ENCODE assay signal across 16 cellular contexts in the genomic region with DNA sequence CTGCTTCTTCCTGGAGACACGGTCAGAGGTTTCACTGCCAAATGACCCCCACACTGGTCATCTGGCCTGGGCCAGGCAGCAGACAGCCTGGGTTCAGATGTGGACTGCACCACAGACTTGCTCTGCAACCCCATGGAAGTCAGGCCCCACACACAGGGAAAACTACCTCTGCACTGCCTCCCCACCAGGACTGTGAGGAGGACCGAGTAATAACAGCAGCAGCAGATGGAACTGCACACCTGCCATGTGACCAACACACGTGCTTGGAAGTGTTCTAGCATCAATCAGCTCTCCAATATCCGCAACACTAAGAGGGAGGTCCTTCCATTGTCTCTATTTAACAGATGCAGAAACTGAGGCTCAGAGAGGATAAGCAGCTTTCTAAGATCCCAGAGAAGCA. TPM values are rescaled to one million over a fixed set of nuclear protein-coding genes. Genes with fewer than 3 reads are reported as not detected.
DNase-seq lines count a peak whose midpoint lies in the region; ATAC-seq and TF ChIP-seq lines count a peak whose summit lies in the region.
"Had no signal": no experiment of that assay in that cellular context is flagged by ENCODE, and none has a peak within 500 bp of the region (broad histone marks: within the 10 kb centered on the region; RNA-seq: fewer than 3 reads in every experiment).

No MANE protein-coding gene starts in this region.

- H3K9me3 Mint-ChIP-seq in natural killer cell, result no peaks in the 10 kb centered on the region
- no peaks in the 10 kb centered on the region for H3K9me3 Mint-ChIP-seq in natural killer cell treated with Interleukin-12 subunit alpha and Interleukin-12 subunit beta and Interleukin-15 and Interleukin-18, amount 100 ng/mL, for 72 hours

- DNase-seq in DMS 273 (lab: John Stamatoyannopoulos, UW; ENCODE audit: unreplicated experiment) (peak; percentile 62), DMS 273 treated with DMSO at 0.1 percent for 48 hours (lab: John Stamatoyannopoulos, UW) (no peak), natural killer cell (no peak), head of caudate nucleus (peak in 22 of 42 donors; percentile 25 to 74 (median 52)), NCI-H1105 (lab: John Stamatoyannopoulos, UW) (no peak), NCI-H1048 (lab: John Stamatoyannopoulos, UW) (no peak), left lung (no peak)
- no peak for DNase-seq in natural killer cell treated with Interleukin-12 subunit alpha and Interleukin-12 subunit beta and Interleukin-15 and Interleukin-18, amount 100 ng/mL, for 72 hours (ENCODE audit: low spot score)
- DNase-seq: 8988T, HCEC 1CT, NCI-H187, NCI-H526 treated with DMSO at 0.1 percent for 48 hours, T-helper 1 cell had no signal

- peaks cover 14 to 19% of the 10 kb centered on the region in 2 donors for H3K4me1 ChIP-seq in left lung

- H3K27ac ChIP-seq in left lung, result no peak overlapping the region
- H3K27ac ChIP-seq: C4-2B, SK-N-MC had no signal

- no peak for ATAC-seq in natural killer cell
- ATAC-seq in natural killer cell treated with Interleukin-12 subunit alpha and Interleukin-12 subunit beta and Interleukin-15 and Interleukin-18, amount 100 ng/mL, for 72 hours, result no peak
- no peak for ATAC-seq in left lung
- ATAC-seq: Right ventricle myocardium inferior had no signal

- no peak overlapping the region for H3K4me3 Mint-ChIP-seq in natural killer cell
- H3K4me3 Mint-ChIP-seq in natural killer cell treated with Interleukin-12 subunit alpha and Interleukin-12 subunit beta and Interleukin-15 and Interleukin-18, amount 100 ng/mL, for 72 hours, result no peak overlapping the region

- no peaks in the 10 kb centered on the region for H3K9me3 ChIP-seq in left lung

- no peaks in the 10 kb centered on the region for H3K27me3 Mint-ChIP-seq in natural killer cell (ENCODE audit: low read depth in 2 of 2)
- H3K27me3 Mint-ChIP-seq in natural killer cell treated with Interleukin-12 subunit alpha and Interleukin-12 subunit beta and Interleukin-15 and Interleukin-18, amount 100 ng/mL, for 72 hours, result no peaks in the 10 kb centered on the region

- no peak overlapping the region for H3K4me3 ChIP-seq in left lung
- H3K4me3 ChIP-seq: SK-N-MC had no signal

- intact Hi-C loops in natural killer cell (cut with micrococcal nuclease) (loop anchor here (5.0 kb wide), 1 partner anchor 294 kb away; no protein-coding TSS in a partner anchor), head of caudate nucleus (cut with DNase I) (loop anchor here (2.0 kb wide), 1 partner anchor 181 kb away; no protein-coding TSS in a partner anchor), left lung (cut with DNase I) (loop anchor here in 1 of 2 donors (5.0 to 10.0 kb wide), 2 partner anchors 179 to 281 kb away; a partner anchor contains a TSS)

- peaks cover 0 to 62% of the 10 kb centered on the region in 2 donors for H3K36me3 ChIP-seq in left lung

- TF ChIP-seq CTCF in natural killer cell (IDR thresholded peaks at IDR 0.05), result no peak
- TF ChIP-seq CTCF in left lung (IDR thresholded peaks at IDR 0.05), result no peak

- H3K27me3 ChIP-seq in left lung, result no peaks in the 10 kb centered on the region

- H3K27ac Mint-ChIP-seq in natural killer cell, result peak overlapping the region; percentile 41 to 72
- peak overlapping the region in 1 of 2 donors; percentile 51 for H3K27ac Mint-ChIP-seq in natural killer cell treated with Interleukin-12 subunit alpha and Interleukin-12 subunit beta and Interleukin-15 and Interleukin-18, amount 100 ng/mL, for 72 hours

- H3K4me1 Mint-ChIP-seq in natural killer cell, result peaks cover 7 to 33% of the 10 kb centered on the region in 2 donors
- peaks cover 17% of the 10 kb centered on the region in 2 donors for H3K4me1 Mint-ChIP-seq in natural killer cell treated with Interleukin-12 subunit alpha and Interleukin-12 subunit beta and Interleukin-15 and Interleukin-18, amount 100 ng/mL, for 72 hours (ENCODE audit: low read depth in 2 of 2)

- H3K36me3 Mint-ChIP-seq in natural killer cell, result no peaks in the 10 kb centered on the region
- no peaks in the 10 kb centered on the region for H3K36me3 Mint-ChIP-seq in natural killer cell treated with Interleukin-12 subunit alpha and Interleukin-12 subunit beta and Interleukin-15 and Interleukin-18, amount 100 ng/mL, for 72 hours

RNA-seq across cellular contexts. Expression of a gene that starts 51.4 kb away (rescaled TPM):
- total RNA-seq in natural killer cell (10 to 100 TPM; 26.5 to 37.4 (median 29.4) TPM), left lung (10 to 100 TPM; 47.1 to 63.8 TPM)
- 10 to 100 TPM; 25.3 to 31.4 TPM for total RNA-seq in natural killer cell treated with Interleukin-12 subunit alpha and Interleukin-12 subunit beta and Interleukin-15 and Interleukin-18, amount 100 ng/mL, for 72 hours

Comparison
In these comparisons a context has a peak if more than half of its experiments do, and no peak if none do; other contexts are left out.
1. DNase-seq: peak in DMS 273 (single experiment) and head of caudate nucleus (22 of 42); none in DMS 273 treated with DMSO at 0.1 percent for 48 hours (single experiment), natural killer cell (single experiment), natural killer cell treated with Interleukin-12 subunit alpha and Interleukin-12 subunit beta and Interleukin-15 and Interleukin-18, amount 100 ng/mL, for 72 hours (single experiment), NCI-H1105 (single experiment), NCI-H1048 (single experiment) and left lung (0 of 2).